1 cellular context compared by ENCODE assay signal in genomic region chr7:138738551-138739335, GRCh38.
TF ChIP-seq lines count a peak whose summit lies in the region.

No MANE protein-coding gene starts in this region.

TF ChIP-seq in K562, 482 proteins besides CTCF, POLR2A, EP300 and RAD21 (continued from another document):
- TF ChIP-seq TOE1 (IDR thresholded peaks at IDR 0.05; ENCODE audit: borderline replicate concordance) (no peak), TOE1 (CRISPR knock-in tag; IDR thresholded peaks at IDR 0.05; ENCODE audit: borderline replicate concordance, low read depth) (no peak)
